In genomic region chr19:45960595-45961235, GRCh38 we compare ENCODE assay signal across 14 cellular contexts. TPM values are rescaled to one million over a fixed set of nuclear protein-coding genes. Genes with fewer than 3 reads are reported as not detected.
A peak's percentile ranks its signal among the peaks of the same experiment; 100 is the strongest.
DNase-seq lines count a peak whose midpoint lies in the region; ATAC-seq, FAIRE-seq and TF ChIP-seq lines count a peak whose summit lies in the region.
"Had no signal": no experiment of that assay in that cellular context is flagged by ENCODE, and none has a peak within 500 bp of the region (broad histone marks: within the 10 kb centered on the region; RNA-seq: fewer than 3 reads in every experiment).

No MANE protein-coding gene starts in this region.

- no CpG with 5 or more reads among the region's 19 CpGs for WGBS in iPS DF 6.9 (ENCODE audit: insufficient coverage, insufficient read length)
- 9 to 12% methylated on average over 18 to 19 of the region's 19 CpGs for WGBS in aorta, 2 donors

- FAIRE-seq in GM12891 (lab: Jason Lieb, UNC): no peak

- intact Hi-C loops in Panc1 (cut with micrococcal nuclease; ENCODE audit: unreplicated experiment): no loop called here
- intact Hi-C loops in aorta (cut with DNase I): no loop called here

- BruUV-seq in Panc1 (replicated peaks; lab: Mats Ljungman, UMichigan): no TSS peak

- H3K36me3 ChIP-seq in Panc1 (ENCODE audit: control insufficient read depth, insufficient read depth, low read length): no peaks in the 10 kb centered on the region
- peaks cover 3% of the 10 kb centered on the region; the same call in 1 of the 2 replicates for H3K36me3 ChIP-seq in iPS DF 6.9 (ENCODE audit: control insufficient read depth, insufficient read depth, low read length)
- no peaks in the 10 kb centered on the region for H3K36me3 ChIP-seq in aorta (ENCODE audit: control insufficient read depth in 1 of 2, insufficient read depth in 2 of 2, low read length in 1 of 2)

- POLR2A ChIA-PET in Panc1 (lab: Charles Lee): interaction anchor here (0.6 kb wide), 1 partner anchor 28 kb away, joined by 14 read pairs; no protein-coding TSS in a partner anchor

- no peak overlapping the region for H3K27ac ChIP-seq in 22Rv1
- H3K27ac ChIP-seq in Panc1 (ENCODE audit: low read length): no peak overlapping the region
- H3K27ac ChIP-seq in iPS DF 6.9 (ENCODE audit: low read length): no peak overlapping the region
- no peak overlapping the region for H3K27ac ChIP-seq in aorta (ENCODE audit: low read depth in 1 of 2, low read length in 2 of 2)
- H3K27ac ChIP-seq: KMS-11 had no signal

- H3K9me3 ChIP-seq in Panc1 (ENCODE audit: control insufficient read depth, insufficient read depth, low read depth, low read length) (no peaks in the 10 kb centered on the region), iPS DF 6.9 (ENCODE audit: control insufficient read depth, insufficient read depth, low read length) (no peaks in the 10 kb centered on the region), aorta (ENCODE audit: control insufficient read depth, low read length) (no peaks in the 10 kb centered on the region)
- H3K9me3 ChIP-seq: esophagus muscularis mucosa had no signal

- H3K27me3 ChIP-seq in Panc1 (ENCODE audit: control insufficient read depth, insufficient read depth, low read length): no peaks in the 10 kb centered on the region
- no peaks in the 10 kb centered on the region for H3K27me3 ChIP-seq in iPS DF 6.9 (ENCODE audit: control insufficient read depth, insufficient read depth, low read length)
- H3K27me3 ChIP-seq in aorta (ENCODE audit: control insufficient read depth in 1 of 2, insufficient read depth in 2 of 2, low read length in 1 of 2): no peaks in the 10 kb centered on the region

- no peak for DNase-seq in GM12891 (ENCODE audit: insufficient read length, low spot score)
- no peak for DNase-seq in Panc1 (ENCODE audit: low read depth, low spot score)
- no peak for DNase-seq in iPS DF 6.9 (ENCODE audit: low read depth, low spot score)
- no peak for DNase-seq in aorta
- DNase-seq in hippocampal formation (lab: John Stamatoyannopoulos, UW): no peak
- DNase-seq: cerebellar nuclear complex, NCI-H2081 treated with DMSO at 0.1 percent for 48 hours had no signal

- CTCF ChIA-PET in Panc1 (lab: Charles Lee): no interaction called here

- H3K4me3 ChIP-seq in Panc1 (ENCODE audit: low read depth in 2 of 2, low read length in 2 of 2): no peak overlapping the region
- peak overlapping the region; percentile 13; the same call in 1 of the 2 replicates for H3K4me3 ChIP-seq in iPS DF 6.9 (ENCODE audit: low read length)
- H3K4me3 ChIP-seq in aorta (ENCODE audit: low read length in 2 of 2): no peak overlapping the region
- H3K4me3 ChIP-seq: esophagus muscularis mucosa had no signal

- no peak for TF ChIP-seq POLR2A in GM12891 (IDR thresholded peaks at IDR 0.05; ENCODE audit: low read depth, low read length)

- ATAC-seq in Panc1 (peak; percentile 42; the same call in 1 of the 2 replicates), GM21619 (IDR thresholded peaks at IDR 0.05; ENCODE audit: unreplicated experiment) (no peak), aorta (ENCODE audit: low FRiP score) (no peak), HG02938 (IDR thresholded peaks at IDR 0.05; ENCODE audit: unreplicated experiment) (no peak)
- ATAC-seq: Right ventricle myocardium inferior had no signal

- peak; percentile 24; the same call in 1 of the 2 replicates for TF ChIP-seq CTCF in 22Rv1 (IDR thresholded peaks at IDR 0.05)
- no peak for TF ChIP-seq CTCF in Panc1 (IDR thresholded peaks at IDR 0.05)

- in situ Hi-C loops in Panc1 (cut with HindIII; ENCODE audit: low pct_unique_long_range_greater_than_20kb, low sequenced_read_pairs): no loop called here

- H3K4me1 ChIP-seq in Panc1 (ENCODE audit: control insufficient read depth, insufficient read depth, low read length): no peaks in the 10 kb centered on the region
- peaks cover 2% of the 10 kb centered on the region; the same call in 1 of the 2 replicates for H3K4me1 ChIP-seq in iPS DF 6.9 (ENCODE audit: control insufficient read depth, insufficient read depth, low read length)
- H3K4me1 ChIP-seq in aorta (ENCODE audit: control insufficient read depth in 1 of 2, insufficient read depth in 2 of 2, low read length in 2 of 2): no peaks in the 10 kb centered on the region

TF ChIP-seq in GM12891, 5 proteins besides CTCF, POLR2A, EP300 and RAD21:
- TF ChIP-seq TAF1 (IDR thresholded peaks at IDR 0.05; ENCODE audit: low read depth, low read length) (no peak), POU2F2 (IDR thresholded peaks at IDR 0.05; ENCODE audit: low read depth, low read length) (peak; percentile 99)

RNA-seq across cellular contexts. Expression of gene NOVA2, which starts 12.9 kb away (rescaled TPM):
- polyA plus RNA-seq in GM12891 (2012; ENCODE audit: low read depth, missing spikeins): 0.01 TPM
- total RNA-seq in Panc1 (2021; ENCODE audit: unreplicated experiment) (0.44 TPM), aorta (10 to 100 TPM in 1 of 2 donors, 1 to 10 TPM in 1; 8.1 to 18.2 TPM)
- polyA plus RNA-seq in Panc1 (2012; ENCODE audit: insufficient read length): 1.1 TPM
- under 1 TPM in 1 of 2 donors, not detected in 1; 0.13 TPM for polyA plus RNA-seq in aorta
- total RNA-seq: G401 had no signal

RNA-seq across cellular contexts. Expression of gene CCDC61, which starts 34.6 kb away (rescaled TPM):
- 11.4 TPM for polyA plus RNA-seq in GM12891 (2012; ENCODE audit: low read depth, missing spikeins)
- total RNA-seq in Panc1 (2021; ENCODE audit: unreplicated experiment) (17.9 TPM), aorta (10 to 100 TPM; 11.7 to 24.0 TPM)
- 15.2 TPM for polyA plus RNA-seq in Panc1 (2012; ENCODE audit: insufficient read length)
- polyA plus RNA-seq in aorta: 10 to 100 TPM in 1 of 2 donors, under 1 TPM in 1; 0.50 to 19.4 TPM

RNA-seq across cellular contexts. Expression of gene NANOS2, which starts 46.1 kb away (rescaled TPM):
- polyA plus RNA-seq in GM12891 (2012; ENCODE audit: low read depth, missing spikeins): not detected
- total RNA-seq in Panc1 (2021; ENCODE audit: unreplicated experiment): not detected
- not detected for polyA plus RNA-seq in Panc1 (2012; ENCODE audit: insufficient read length)
- not detected for total RNA-seq in aorta
- polyA plus RNA-seq in aorta: not detected
- total RNA-seq: esophagus muscularis mucosa, Right ventricle myocardium inferior had no signal

RNA-seq across cellular contexts. Expression of gene MYPOP, which starts 58.3 kb away (rescaled TPM):
- 3.3 TPM for polyA plus RNA-seq in GM12891 (2012; ENCODE audit: low read depth, missing spikeins)
- total RNA-seq in Panc1 (2021; ENCODE audit: unreplicated experiment): 11.1 TPM
- 11.6 TPM for polyA plus RNA-seq in Panc1 (2012; ENCODE audit: insufficient read length)
- total RNA-seq in aorta: 1 to 10 TPM; 5.6 to 7.3 TPM
- 1 to 10 TPM; 4.9 to 8.3 TPM for polyA plus RNA-seq in aorta
